In the genomic region with DNA sequence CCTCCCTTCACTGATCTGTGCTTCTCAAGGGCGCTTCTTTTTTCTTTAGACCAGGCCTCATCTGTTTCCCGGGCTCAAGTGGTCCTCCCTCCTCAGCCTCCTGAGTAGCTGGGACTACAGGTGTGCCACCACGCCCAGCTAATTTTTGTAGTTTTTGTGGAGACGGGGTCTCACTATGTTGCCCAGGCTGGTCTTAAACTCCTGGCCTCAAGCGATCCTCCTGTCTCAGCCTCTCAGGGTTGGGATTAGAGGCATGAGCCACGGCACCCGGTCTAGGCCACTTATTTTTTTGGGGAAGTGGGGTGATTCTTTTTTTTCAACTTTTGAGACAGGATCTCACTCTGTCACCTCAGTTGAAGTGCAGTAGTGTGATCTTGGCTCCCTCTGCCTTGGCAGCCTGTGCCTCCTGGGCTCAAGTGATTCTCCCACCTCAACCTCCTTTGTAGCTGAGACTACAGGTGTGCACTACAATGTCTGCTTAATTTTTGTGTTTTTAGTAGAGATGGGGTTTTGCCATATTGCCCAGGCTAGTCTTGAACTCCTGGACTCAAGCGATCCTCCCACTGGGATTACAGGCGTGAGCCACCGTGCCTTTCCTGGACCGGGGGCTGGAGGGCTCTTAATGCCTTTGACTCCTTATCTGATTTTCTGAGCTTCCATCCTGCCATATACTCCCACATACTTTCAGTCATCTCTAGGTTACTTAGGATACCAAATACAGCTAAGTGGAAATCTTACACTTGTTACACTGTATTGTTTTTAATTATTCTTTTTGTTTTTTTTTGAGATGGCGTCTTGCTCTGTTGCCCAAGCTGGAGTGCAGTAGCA, we compare ENCODE assay signal across 8 cellular contexts. TPM values are rescaled to one million over a fixed set of nuclear protein-coding genes. Genes with fewer than 3 reads are reported as not detected.
DNase-seq lines count a peak whose midpoint lies in the region; ATAC-seq and FAIRE-seq lines count a peak whose summit lies in the region.

No MANE protein-coding gene starts in this region.

- peaks cover 4% of the 10 kb centered on the region for H3K36me3 Mint-ChIP-seq in activated CD4-positive, alpha-beta T cell treated with anti-CD3 and anti-CD28 coated beads, Interleukin-2, amount 10 ng/mL, durations not matched to agents 24 days and 14 days (ENCODE audit: low read depth)
- H3K36me3 Mint-ChIP-seq in activated CD8-positive, alpha-beta T cell treated with anti-CD3 and anti-CD28 coated beads, Interleukin-2, amount 10 ng/mL, durations not matched to agents 7 days and 5 days (ENCODE audit: low read depth): no peaks in the 10 kb centered on the region

- peak overlapping the region; percentile 69 for H3K4me3 Mint-ChIP-seq in activated CD4-positive, alpha-beta T cell treated with anti-CD3 and anti-CD28 coated beads, Interleukin-2, amount 10 ng/mL, durations not matched to agents 24 days and 14 days
- peak overlapping the region; percentile 61 for H3K4me3 Mint-ChIP-seq in activated CD8-positive, alpha-beta T cell treated with anti-CD3 and anti-CD28 coated beads, Interleukin-2, amount 10 ng/mL, durations not matched to agents 7 days and 5 days

- H3K4me3 ChIP-seq in iPS-20b (ENCODE audit: low read length) (peak overlapping the region; percentile 52; the same call in 1 of the 2 replicates), stomach smooth muscle (ENCODE audit: low read length in 2 of 2) (peak overlapping the region; percentile 27 to 69)

- CTCF ChIA-PET in activated CD8-positive, alpha-beta T cell treated with anti-CD3 and anti-CD28 coated beads, Interleukin-2, amount 10 ng/mL, durations not matched to agents 7 days and 5 days (lab: Charles Lee): interaction anchor here (0.6 to 3.5 kb wide), 26 partner anchors 8 to 1434 kb away, joined by 3 to 37 read pairs (median 4); a partner anchor contains a TSS

- DNase-seq in activated CD4-positive, alpha-beta T cell treated with anti-CD3 and anti-CD28 coated beads, Interleukin-2, amount 10 ng/mL, durations not matched to agents 24 days and 14 days: no peak
- DNase-seq in activated CD4-positive, alpha-beta T cell treated with anti-CD3 and anti-CD28 coated beads for 1 hour: no peak
- no peak for DNase-seq in activated CD8-positive, alpha-beta T cell treated with anti-CD3 and anti-CD28 coated beads, Interleukin-2, amount 10 ng/mL, durations not matched to agents 7 days and 5 days
- DNase-seq in NCI-H1694 (lab: John Stamatoyannopoulos, UW) (no peak), RCC 7860 (ENCODE audit: low spot score) (no peak)

- H3K9ac ChIP-seq in iPS-20b (ENCODE audit: low read depth, low read length) (no peak overlapping the region), stomach smooth muscle (ENCODE audit: low read length in 2 of 2) (peak overlapping the region; percentile 21 to 59)

- intact Hi-C loops in activated CD4-positive, alpha-beta T cell treated with anti-CD3 and anti-CD28 coated beads, Interleukin-2, amount 10 ng/mL, durations not matched to agents 24 days and 14 days (cut with micrococcal nuclease): no loop called here

- H3K9me3 Mint-ChIP-seq in activated CD4-positive, alpha-beta T cell treated with anti-CD3 and anti-CD28 coated beads, Interleukin-2, amount 10 ng/mL, durations not matched to agents 24 days and 14 days: no peaks in the 10 kb centered on the region
- H3K9me3 Mint-ChIP-seq in activated CD8-positive, alpha-beta T cell treated with anti-CD3 and anti-CD28 coated beads, Interleukin-2, amount 10 ng/mL, durations not matched to agents 7 days and 5 days (ENCODE audit: insufficient read depth): no peaks in the 10 kb centered on the region

- H3K4me1 ChIP-seq in iPS-20b (ENCODE audit: insufficient read depth, low read length) (peaks cover 3% of the 10 kb centered on the region), stomach smooth muscle (ENCODE audit: control insufficient read depth, insufficient read depth, low read length) (peaks cover 4% of the 10 kb centered on the region)

- H3K27me3 Mint-ChIP-seq in activated CD4-positive, alpha-beta T cell treated with anti-CD3 and anti-CD28 coated beads, Interleukin-2, amount 10 ng/mL, durations not matched to agents 24 days and 14 days: no peaks in the 10 kb centered on the region
- H3K27me3 Mint-ChIP-seq in activated CD8-positive, alpha-beta T cell treated with anti-CD3 and anti-CD28 coated beads, Interleukin-2, amount 10 ng/mL, durations not matched to agents 7 days and 5 days (ENCODE audit: low read depth): no peaks in the 10 kb centered on the region

- POLR2A ChIA-PET in activated CD8-positive, alpha-beta T cell treated with anti-CD3 and anti-CD28 coated beads, Interleukin-2, amount 10 ng/mL, durations not matched to agents 7 days and 5 days (lab: Charles Lee): interaction anchor here (1.3 to 1.8 kb wide), 2 partner anchors 11 to 57 kb away, joined by 3 to 5 read pairs; no protein-coding TSS in a partner anchor

- H3K36me3 ChIP-seq in iPS-20b (ENCODE audit: insufficient read depth, low read depth, low read length): peaks cover 24% of the 10 kb centered on the region
- peaks cover 5 to 18% of the 10 kb centered on the region in 2 donors for H3K36me3 ChIP-seq in stomach smooth muscle (ENCODE audit: control insufficient read depth in 2 of 2, insufficient read depth in 2 of 2, low read length in 2 of 2)

- peak overlapping the region; percentile 48 for H3K27ac Mint-ChIP-seq in activated CD4-positive, alpha-beta T cell treated with anti-CD3 and anti-CD28 coated beads, Interleukin-2, amount 10 ng/mL, durations not matched to agents 24 days and 14 days
- H3K27ac Mint-ChIP-seq in activated CD8-positive, alpha-beta T cell treated with anti-CD3 and anti-CD28 coated beads, Interleukin-2, amount 10 ng/mL, durations not matched to agents 7 days and 5 days: peak overlapping the region; percentile 20

- no peaks in the 10 kb centered on the region for H3K27me3 ChIP-seq in iPS-20b (ENCODE audit: insufficient read depth, low read length)
- H3K27me3 ChIP-seq in stomach smooth muscle (ENCODE audit: control insufficient read depth in 1 of 2, insufficient read depth in 2 of 2, low read length in 2 of 2): no peaks in the 10 kb centered on the region

- ATAC-seq in activated CD8-positive, alpha-beta T cell treated with anti-CD3 and anti-CD28 coated beads, Interleukin-2, amount 10 ng/mL, durations not matched to agents 7 days and 5 days: no peak
- no peak for ATAC-seq in HG03175 (IDR thresholded peaks at IDR 0.05; ENCODE audit: unreplicated experiment)

- H3K4me1 Mint-ChIP-seq in activated CD4-positive, alpha-beta T cell treated with anti-CD3 and anti-CD28 coated beads, Interleukin-2, amount 10 ng/mL, durations not matched to agents 24 days and 14 days: peaks cover 9% of the 10 kb centered on the region
- peaks cover 12% of the 10 kb centered on the region for H3K4me1 Mint-ChIP-seq in activated CD8-positive, alpha-beta T cell treated with anti-CD3 and anti-CD28 coated beads, Interleukin-2, amount 10 ng/mL, durations not matched to agents 7 days and 5 days (ENCODE audit: low read depth)

- no peak overlapping the region for H3K27ac ChIP-seq in iPS-20b (ENCODE audit: low read length)
- no peak overlapping the region for H3K27ac ChIP-seq in stomach smooth muscle (ENCODE audit: low read length)

- no peak for FAIRE-seq in RCC 7860 (lab: Jason Lieb, UNC)

- H3K9me3 ChIP-seq in iPS-20b (ENCODE audit: insufficient read depth, low read depth, low read length): no peaks in the 10 kb centered on the region
- no peaks in the 10 kb centered on the region for H3K9me3 ChIP-seq in stomach smooth muscle (ENCODE audit: control insufficient read depth in 2 of 2, low read length in 2 of 2)

RNA-seq across cellular contexts. Expression of a gene that starts 18.9 kb away (rescaled TPM):
- total RNA-seq in activated CD4-positive, alpha-beta T cell treated with anti-CD3 and anti-CD28 coated beads, Interleukin-2, amount 10 ng/mL, durations not matched to agents 24 days and 14 days: not detected in 2 replicates
- total RNA-seq in activated CD8-positive, alpha-beta T cell treated with anti-CD3 and anti-CD28 coated beads, Interleukin-2, amount 10 ng/mL, durations not matched to agents 7 days and 5 days: not detected

RNA-seq across cellular contexts. Expression of a gene that starts 39.8 kb away (rescaled TPM):
- total RNA-seq in activated CD4-positive, alpha-beta T cell treated with anti-CD3 and anti-CD28 coated beads, Interleukin-2, amount 10 ng/mL, durations not matched to agents 24 days and 14 days: 23.4 and 27.0 TPM in 2 replicates
- 10 to 100 TPM; 31.7 to 33.1 TPM for total RNA-seq in activated CD8-positive, alpha-beta T cell treated with anti-CD3 and anti-CD28 coated beads, Interleukin-2, amount 10 ng/mL, durations not matched to agents 7 days and 5 days

RNA-seq across cellular contexts. Expression of a gene that starts 50.2 kb away (rescaled TPM):
- 46.9 and 50.2 TPM in 2 replicates for total RNA-seq in activated CD4-positive, alpha-beta T cell treated with anti-CD3 and anti-CD28 coated beads, Interleukin-2, amount 10 ng/mL, durations not matched to agents 24 days and 14 days
- 10 to 100 TPM; 42.7 to 51.4 TPM for total RNA-seq in activated CD8-positive, alpha-beta T cell treated with anti-CD3 and anti-CD28 coated beads, Interleukin-2, amount 10 ng/mL, durations not matched to agents 7 days and 5 days
